In genomic region chr7:115494529-115495147, GRCh38 we compare ENCODE assay signal across 21 cellular contexts.
DNase-seq lines count a peak whose midpoint lies in the region; ATAC-seq, FAIRE-seq and TF ChIP-seq lines count a peak whose summit lies in the region.
"Had no signal": no experiment of that assay in that cellular context is flagged by ENCODE, and none has a peak within 500 bp of the region (broad histone marks: within the 10 kb centered on the region; RNA-seq: fewer than 3 reads in every experiment).

No MANE protein-coding gene starts in this region.

- in situ Hi-C loops in mammary epithelial cell (cut with MboI; ENCODE audit: low sequenced_read_pairs in 2 of 2) = no loop called here

- no peak for TF ChIP-seq POLR2A in breast epithelium (IDR thresholded peaks at IDR 0.05)

- intact Hi-C loops in mammary epithelial cell (cut with micrococcal nuclease) (no loop called here), breast epithelium (cut with DNase I; ENCODE audit: low total_unique reads) (no loop called here), PC-9 (cut with micrococcal nuclease; ENCODE audit: unreplicated experiment) (no loop called here)
- intact Hi-C loops in CD8-positive, alpha-beta T cell (cut with DNase I, micrococcal nuclease) = loop anchor here in 1 of 2 experiments (5.0 kb wide), 1 partner anchor 47 kb away; no protein-coding TSS in a partner anchor

- no peaks in the 10 kb centered on the region for H3K9me2 ChIP-seq in PC-9 (ENCODE audit: insufficient read depth)

- TF ChIP-seq CTCF in mammary epithelial cell (conservative IDR thresholded peaks at IDR 0.05 in 1 of 2, IDR thresholded peaks at IDR 0.05 in 1 of 2; ENCODE audit: extremely low read depth in 1 of 2, insufficient read depth in 1 of 2, low read depth in 1 of 2, low read length in 2 of 2) (no peak), breast epithelium (IDR thresholded peaks at IDR 0.05) (no peak), PC-9 (conservative IDR thresholded peaks at IDR 0.05) (no peak), keratinocyte (optimal IDR thresholded peaks at IDR 0.05 in 1 of 3, IDR thresholded peaks at IDR 0.05 in 1 of 3, conservative IDR thresholded peaks at IDR 0.05 in 1 of 3; ENCODE audit: extremely low read depth in 1 of 3, insufficient read depth in 2 of 3, low read length in 3 of 3) (no peak)
- no peak for TF ChIP-seq CTCF in CD8-positive, alpha-beta T cell (IDR thresholded peaks at IDR 0.05)

- H3K4me1 ChIP-seq in mammary epithelial cell (ENCODE audit: insufficient read depth, low read length) = peaks cover 7% of the 10 kb centered on the region
- no peaks in the 10 kb centered on the region for H3K4me1 ChIP-seq in breast epithelium
- H3K4me1 ChIP-seq in PC-9 (replicated peaks; ENCODE audit: insufficient read depth) = no peaks in the 10 kb centered on the region
- H3K4me1 ChIP-seq in keratinocyte (ENCODE audit: control insufficient read depth, extremely low read depth, insufficient read depth, low read length) = no peaks in the 10 kb centered on the region
- H3K4me1 ChIP-seq in CD8-positive, alpha-beta T cell (ENCODE audit: insufficient read depth, low read length) = no peaks in the 10 kb centered on the region
- H3K4me1 ChIP-seq: Peyer's patch had no signal

- peak overlapping the region; percentile 10 for H3K4me2 ChIP-seq in mammary epithelial cell (ENCODE audit: insufficient read depth, low read depth, low read length)
- no peak overlapping the region for H3K4me2 ChIP-seq in PC-9
- no peak overlapping the region for H3K4me2 ChIP-seq in keratinocyte (ENCODE audit: control insufficient read depth, extremely low read depth, insufficient read depth, low read depth, low read length)
- H3K4me2 ChIP-seq: KMS-11 had no signal

- H3K27me3 ChIP-seq in mammary epithelial cell (ENCODE audit: insufficient read depth, low read length) (no peaks in the 10 kb centered on the region), breast epithelium (no peaks in the 10 kb centered on the region), PC-9 (ENCODE audit: insufficient read depth, low read depth) (no peaks in the 10 kb centered on the region), keratinocyte (ENCODE audit: control insufficient read depth, extremely low read depth, insufficient read depth, low read length) (peaks cover 4% of the 10 kb centered on the region)
- no peaks in the 10 kb centered on the region for H3K27me3 ChIP-seq in CD8-positive, alpha-beta T cell (ENCODE audit: insufficient read depth, low read length)
- H3K27me3 ChIP-seq: Peyer's patch had no signal

- H3K27ac ChIP-seq in mammary epithelial cell (ENCODE audit: insufficient read depth, low read depth, low read length) = no peak overlapping the region
- H3K27ac ChIP-seq in breast epithelium = no peak overlapping the region
- no peak overlapping the region for H3K27ac ChIP-seq in PC-9
- no peak overlapping the region for H3K27ac ChIP-seq in keratinocyte (ENCODE audit: control insufficient read depth, insufficient read depth, low read length)
- no peak overlapping the region for H3K27ac ChIP-seq in CD8-positive, alpha-beta T cell (ENCODE audit: low read depth, low read length)
- H3K27ac ChIP-seq: C4-2B, KMS-11, Peyer's patch had no signal

- POLR2A ChIA-PET in PC-9 (lab: Charles Lee; ENCODE audit: unreplicated experiment) = interaction anchor here (0.6 kb wide), 1 partner anchor 59 kb away, joined by 5 read pairs; no protein-coding TSS in a partner anchor
- POLR2A ChIA-PET in CD8-positive, alpha-beta T cell (lab: Charles Lee) = no interaction called here

- FAIRE-seq in keratinocyte (lab: Jason Lieb, UNC) = peak; percentile 60
- FAIRE-seq: D721Med, H54, HTR-8/SVneo had no signal

- dilution Hi-C loops in mammary epithelial cell (cut with HindIII; ENCODE audit: low sequenced_read_pairs) = no loop called here
- dilution Hi-C loops in keratinocyte (cut with MboI; ENCODE audit: extremely low pct_ligation_motif_present, low sequenced_read_pairs) = no loop called here

- no peak overlapping the region for H3K9ac ChIP-seq in mammary epithelial cell (ENCODE audit: insufficient read depth, low read length)
- H3K9ac ChIP-seq in keratinocyte (ENCODE audit: control insufficient read depth, extremely low read depth, insufficient read depth, low read length) = no peak overlapping the region
- H3K9ac ChIP-seq: KMS-11 had no signal

- H3K36me3 ChIP-seq in mammary epithelial cell (ENCODE audit: insufficient read depth, low read length) (no peaks in the 10 kb centered on the region), breast epithelium (no peaks in the 10 kb centered on the region), PC-9 (ENCODE audit: low read depth) (no peaks in the 10 kb centered on the region), keratinocyte (ENCODE audit: control insufficient read depth in 2 of 2, extremely low read depth in 1 of 2, insufficient read depth in 2 of 2, low read length in 2 of 2) (no peaks in the 10 kb centered on the region)
- no peaks in the 10 kb centered on the region for H3K36me3 ChIP-seq in CD8-positive, alpha-beta T cell (ENCODE audit: insufficient read depth, low read length)
- H3K36me3 ChIP-seq: Peyer's patch had no signal

- H3K27ac Mint-ChIP-seq in CD8-positive, alpha-beta T cell = no peak overlapping the region

- H3K79me2 ChIP-seq in mammary epithelial cell (ENCODE audit: insufficient read depth, low read length) = no peaks in the 10 kb centered on the region
- no peaks in the 10 kb centered on the region for H3K79me2 ChIP-seq in PC-9 (ENCODE audit: low read depth)
- H3K79me2 ChIP-seq in keratinocyte (ENCODE audit: control insufficient read depth, insufficient read depth, low read length) = no peaks in the 10 kb centered on the region

- H3K9me1 ChIP-seq in keratinocyte (ENCODE audit: control insufficient read depth, extremely low read depth, insufficient read depth, low read length) = no peaks in the 10 kb centered on the region

- H3K9me3 ChIP-seq in mammary epithelial cell (replicated peaks; ENCODE audit: insufficient read depth, low read length) = no peaks in the 10 kb centered on the region
- no peaks in the 10 kb centered on the region for H3K9me3 ChIP-seq in breast epithelium
- H3K9me3 ChIP-seq in PC-9 (ENCODE audit: insufficient read depth, low read depth) = no peaks in the 10 kb centered on the region
- H3K9me3 ChIP-seq in keratinocyte (ENCODE audit: control insufficient read depth, low read depth, low read length) = no peaks in the 10 kb centered on the region
- no peaks in the 10 kb centered on the region for H3K9me3 ChIP-seq in CD8-positive, alpha-beta T cell (ENCODE audit: low read length)
- H3K9me3 ChIP-seq: Peyer's patch had no signal

- H2AFZ ChIP-seq in mammary epithelial cell (ENCODE audit: low read depth, low read length) = peak overlapping the region; percentile 56
- 0 out of 2 replicates have a peak overlapping the region, but pooled peaks have one; percentile 15 for H2AFZ ChIP-seq in PC-9
- peak overlapping the region; percentile 44 for H2AFZ ChIP-seq in keratinocyte (ENCODE audit: control insufficient read depth, low read length)

- CTCF ChIA-PET in mammary epithelial cell (lab: Charles Lee; ENCODE audit: low non-redundant PET) = no interaction called here
- CTCF ChIA-PET in PC-9 (lab: Charles Lee) = no interaction called here
- CTCF ChIA-PET in CD8-positive, alpha-beta T cell (lab: Charles Lee) = no interaction called here

- H4K20me1 ChIP-seq in mammary epithelial cell (ENCODE audit: insufficient read depth, low read length) (no peaks in the 10 kb centered on the region), PC-9 (ENCODE audit: insufficient read depth) (no peaks in the 10 kb centered on the region), keratinocyte (ENCODE audit: control insufficient read depth, extremely low read depth, insufficient read depth, low read length) (no peaks in the 10 kb centered on the region)

- H3K4me1 Mint-ChIP-seq in CD8-positive, alpha-beta T cell (ENCODE audit: low read depth) = no peaks in the 10 kb centered on the region

- DNase-seq in mammary epithelial cell = no peak
- no peak for DNase-seq in breast epithelium (ENCODE audit: low spot score in 2 of 2)
- DNase-seq in PC-9 = no peak
- DNase-seq in keratinocyte (ENCODE audit: low read depth, low spot score) = no peak
- no peak for DNase-seq in COR-L47 (lab: John Stamatoyannopoulos, UW)
- DNase-seq in CD8-positive, alpha-beta T cell = no peak
- no peak for DNase-seq in T-helper 1 cell
- DNase-seq: DMS53, GF-D8, IMR-90, NCI-H1105, NCI-H1694, NCI-H446 treated with DMSO at 0.1 percent for 48 hours, NCI-H748 treated with DMSO at 0.1 percent for 48 hours, Peyer's patch had no signal

- ATAC-seq in HG03469 (IDR thresholded peaks at IDR 0.05; ENCODE audit: unreplicated experiment) = no peak
- ATAC-seq in CD8-positive, alpha-beta T cell = no peak

- no peaks in the 10 kb centered on the region for H3K36me3 Mint-ChIP-seq in CD8-positive, alpha-beta T cell

- H3K27me3 Mint-ChIP-seq in CD8-positive, alpha-beta T cell (ENCODE audit: low read depth) = peaks cover 7% of the 10 kb centered on the region

- no TSS peak for BruUV-seq in mammary epithelial cell (replicated peaks; lab: Mats Ljungman, UMichigan)
- BruUV-seq in PC-9 (replicated peaks; lab: Mats Ljungman, UMichigan) = no TSS peak

- WGBS in mammary epithelial cell (ENCODE audit: low coverage, missing lambda C conversion rate) = 8% methylated on average over 5 of the region's 5 CpGs

- H3K4me3 Mint-ChIP-seq in CD8-positive, alpha-beta T cell = no peak overlapping the region

- no peaks in the 10 kb centered on the region for H3F3A ChIP-seq in PC-9 (ENCODE audit: insufficient read depth, low read depth)

- no peaks in the 10 kb centered on the region for H3K9me3 Mint-ChIP-seq in CD8-positive, alpha-beta T cell

- H3K4me3 ChIP-seq in mammary epithelial cell (replicated peaks in 1 of 3; ENCODE audit: insufficient read depth in 1 of 3, low read depth in 2 of 3, low read length in 3 of 3) (no peak overlapping the region), breast epithelium (no peak overlapping the region), PC-9 (no peak overlapping the region), keratinocyte (ENCODE audit: control insufficient read depth in 2 of 3, extremely low read depth in 1 of 3, insufficient read depth in 2 of 3, low read depth in 1 of 3, low read length in 3 of 3) (no peak overlapping the region)
- no peak overlapping the region for H3K4me3 ChIP-seq in CD8-positive, alpha-beta T cell (ENCODE audit: low read depth, low read length)
- H3K4me3 ChIP-seq: Peyer's patch had no signal
